Comparison of ENCODE assay signal across 17 cellular contexts in the genomic region with DNA sequence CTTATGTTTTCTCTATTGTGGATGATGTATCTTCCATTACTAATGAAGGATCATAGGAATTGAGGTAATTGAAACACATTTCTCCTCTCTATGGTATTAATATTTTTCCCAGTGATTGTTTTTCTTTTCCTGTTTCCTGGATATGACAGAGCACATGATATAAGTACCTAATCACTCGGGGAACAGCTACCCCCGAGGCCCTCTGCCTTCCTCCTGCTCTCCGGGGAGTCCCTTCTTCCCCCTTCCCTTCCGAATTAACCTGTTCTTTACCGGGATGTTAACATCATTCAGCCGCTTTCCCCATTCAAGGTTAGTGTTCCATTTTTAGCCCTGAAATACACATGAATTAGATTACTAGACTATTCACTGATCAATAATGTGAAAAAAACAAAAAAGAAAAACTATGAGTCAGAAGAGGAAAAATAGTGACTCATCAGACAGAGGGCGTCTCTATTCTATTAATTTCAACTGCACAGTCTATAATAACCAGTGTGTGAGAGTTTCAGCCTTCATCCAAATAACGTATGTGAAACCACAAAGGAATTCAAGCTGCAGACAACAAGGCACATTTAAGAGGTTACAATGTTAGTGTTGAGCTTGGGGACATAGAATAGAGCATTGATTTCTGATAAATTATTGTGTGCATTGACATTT.
A peak's percentile ranks its signal among the peaks of the same experiment; 100 is the strongest.
DNase-seq lines count a peak whose midpoint lies in the region; TF ChIP-seq lines count a peak whose summit lies in the region.
"Had no signal": no experiment of that assay in that cellular context is flagged by ENCODE, and none has a peak within 500 bp of the region (broad histone marks: within the 10 kb centered on the region; RNA-seq: fewer than 3 reads in every experiment).

No MANE protein-coding gene starts in this region.

- H3K27ac ChIP-seq in mammary epithelial cell (ENCODE audit: insufficient read depth, low read depth, low read length) (peak overlapping the region; percentile 4), substantia nigra (ENCODE audit: low read depth, low read length, poor library complexity, severe bottlenecking) (no peak overlapping the region)
- H3K27ac ChIP-seq: ascending aorta, coronary artery, epithelial cell of prostate, parathyroid adenoma, SJCRH30, skin epidermis had no signal

- H4K20me1 ChIP-seq in mammary epithelial cell (ENCODE audit: insufficient read depth, low read length) = no peaks in the 10 kb centered on the region

- H3K4me3 ChIP-seq in mammary epithelial cell (replicated peaks in 1 of 3; ENCODE audit: insufficient read depth in 1 of 3, low read depth in 2 of 3, low read length in 3 of 3) = no peak overlapping the region
- H3K4me3 ChIP-seq: ascending aorta, coronary artery, SJCRH30, skin epidermis had no signal

- H3K4me1 ChIP-seq in mammary epithelial cell (ENCODE audit: insufficient read depth, low read length) = peaks cover 11% of the 10 kb centered on the region
- H3K4me1 ChIP-seq: parathyroid adenoma, SJCRH30 had no signal

- no peak overlapping the region for H3K4me3 Mint-ChIP-seq in neural crest cell
- no peak overlapping the region for H3K4me3 Mint-ChIP-seq in CD14-positive monocyte

- H3K36me3 ChIP-seq in mammary epithelial cell (ENCODE audit: insufficient read depth, low read length) = no peaks in the 10 kb centered on the region
- H3K36me3 ChIP-seq: ascending aorta, SJCRH30 had no signal

- H3K27me3 ChIP-seq in mammary epithelial cell (ENCODE audit: insufficient read depth, low read length) = no peaks in the 10 kb centered on the region
- H3K27me3 ChIP-seq: ascending aorta, SJCRH30 had no signal

- WGBS in mammary epithelial cell (ENCODE audit: low coverage, missing lambda C conversion rate) = 23% methylated on average over 8 of the region's 8 CpGs

- H3K9me3 Mint-ChIP-seq in neural crest cell (peaks cover 2% of the 10 kb centered on the region), CD14-positive monocyte (no peaks in the 10 kb centered on the region)

- no peak for TF ChIP-seq CTCF in mammary epithelial cell (conservative IDR thresholded peaks at IDR 0.05 in 1 of 2, IDR thresholded peaks at IDR 0.05 in 1 of 2; ENCODE audit: extremely low read depth in 1 of 2, insufficient read depth in 1 of 2, low read depth in 1 of 2, low read length in 2 of 2)
- no peak for TF ChIP-seq CTCF in neural crest cell (conservative IDR thresholded peaks at IDR 0.05)
- no peak for TF ChIP-seq CTCF in CD14-positive monocyte (IDR thresholded peaks at IDR 0.05)

- H3K79me2 ChIP-seq in mammary epithelial cell (ENCODE audit: insufficient read depth, low read length) = no peaks in the 10 kb centered on the region
- H3K79me2 ChIP-seq: parathyroid adenoma had no signal

- H3K36me3 Mint-ChIP-seq in neural crest cell (ENCODE audit: low read depth) (peaks cover 7% of the 10 kb centered on the region), CD14-positive monocyte (no peaks in the 10 kb centered on the region)

- no peaks in the 10 kb centered on the region for H3K9me3 ChIP-seq in mammary epithelial cell (replicated peaks; ENCODE audit: insufficient read depth, low read length)
- H3K9me3 ChIP-seq: ascending aorta, SJCRH30 had no signal

- dilution Hi-C loops in mammary epithelial cell (cut with HindIII; ENCODE audit: low sequenced_read_pairs) = loop anchor here (5.0 kb wide), 1 partner anchor 297 kb away; no protein-coding TSS in a partner anchor

- H2AFZ ChIP-seq in mammary epithelial cell (ENCODE audit: low read depth, low read length) = peak overlapping the region; percentile 38
- H2AFZ ChIP-seq: parathyroid adenoma had no signal

- peak; percentile 53 for DNase-seq in EL
- peak; percentile 39 for DNase-seq in HT-29 (ENCODE audit: low spot score)
- peak; percentile 67 for DNase-seq in mammary epithelial cell
- no peak for DNase-seq in neural crest cell (ENCODE audit: low read depth, low spot score)
- DNase-seq in substantia nigra (lab: John Stamatoyannopoulos, UW) = no peak
- no peak for DNase-seq in CD14-positive monocyte (ENCODE audit: low spot score)
- no peak for DNase-seq in NCI-H69 (lab: John Stamatoyannopoulos, UW)
- DNase-seq: activated CD4-positive, alpha-beta T cell treated with anti-CD3 and anti-CD28 coated beads for 48 hours; activated CD8-positive, alpha-beta memory T cell treated with anti-CD3 and anti-CD28 coated beads, Interleukin-2, amount 50 U/mL, for 4 hours; MV-4-11; NCI-H1930; SJCRH30 had no signal

- H3K9ac ChIP-seq in mammary epithelial cell (ENCODE audit: insufficient read depth, low read length) = no peak overlapping the region
- H3K9ac ChIP-seq: parathyroid adenoma had no signal

- peak overlapping the region; percentile 32 for H3K27ac Mint-ChIP-seq in neural crest cell (ENCODE audit: unreplicated experiment)
- no peak overlapping the region for H3K27ac Mint-ChIP-seq in CD14-positive monocyte

- in situ Hi-C loops in mammary epithelial cell (cut with MboI; ENCODE audit: low sequenced_read_pairs in 2 of 2) = loop anchor here in 1 of 2 donors (10.0 kb wide), 1 partner anchor 300 kb away; no protein-coding TSS in a partner anchor

- BruUV-seq in mammary epithelial cell (replicated peaks; lab: Mats Ljungman, UMichigan) = no TSS peak

- CTCF ChIA-PET in mammary epithelial cell (lab: Charles Lee; ENCODE audit: low non-redundant PET) = no interaction called here

- H3K4me2 ChIP-seq in mammary epithelial cell (ENCODE audit: insufficient read depth, low read depth, low read length) = peak overlapping the region; percentile 56

- peaks cover 13% of the 10 kb centered on the region for H3K4me1 Mint-ChIP-seq in neural crest cell
- no peaks in the 10 kb centered on the region for H3K4me1 Mint-ChIP-seq in CD14-positive monocyte

- intact Hi-C loops in mammary epithelial cell (cut with micrococcal nuclease) (loop anchor here (5.0 kb wide), 1 partner anchor 1053 kb away; no protein-coding TSS in a partner anchor), CD14-positive monocyte (cut with micrococcal nuclease) (loop anchor here (10.0 kb wide), 2 partner anchors 230 to 310 kb away; no protein-coding TSS in a partner anchor)

- no peaks in the 10 kb centered on the region for H3K27me3 Mint-ChIP-seq in neural crest cell (ENCODE audit: low read depth)
- H3K27me3 Mint-ChIP-seq in CD14-positive monocyte (ENCODE audit: low read depth in 3 of 3) = peaks cover 7 to 16% (median 13%) of the 10 kb centered on the region in 3 donors

Comparison
In these comparisons a context has a peak if more than half of its experiments do, and no peak if none do; other contexts are left out.
1. DNase-seq: peak in EL (single experiment), HT-29 (single experiment) and mammary epithelial cell (single experiment); none in neural crest cell (single experiment), substantia nigra (0 of 49), CD14-positive monocyte (single experiment) and NCI-H69 (single experiment).